19 cellular contexts compared by ENCODE assay signal in genomic region chr13:32676242-32676641, GRCh38.
DNase-seq lines count a peak whose midpoint lies in the region; ATAC-seq and TF ChIP-seq lines count a peak whose summit lies in the region.
"Had no signal": no experiment of that assay in that cellular context is flagged by ENCODE, and none has a peak within 500 bp of the region (broad histone marks: within the 10 kb centered on the region; RNA-seq: fewer than 3 reads in every experiment).

No MANE protein-coding gene starts in this region.

- H3K4me3 ChIP-seq in AG04449 (ENCODE audit: low read depth, low read length) (no peak overlapping the region), Karpas-422 (ENCODE audit: low read length) (no peak overlapping the region)
- H3K4me3 ChIP-seq in naive thymus-derived CD4-positive, alpha-beta T cell (ENCODE audit: low read length): no peak overlapping the region
- H3K4me3 ChIP-seq: GM23338, HAP-1, SJSA1 had no signal

- no peak overlapping the region for H3K4me2 ChIP-seq in Karpas-422 (ENCODE audit: low read depth, low read length, poor library complexity, severe bottlenecking)
- H3K4me2 ChIP-seq: GM23338, KMS-11 had no signal

- H3K27ac ChIP-seq in Karpas-422 (ENCODE audit: low read length): no peak overlapping the region
- H3K27ac ChIP-seq in naive thymus-derived CD4-positive, alpha-beta T cell (ENCODE audit: low read depth, low read length): no peak overlapping the region
- H3K27ac ChIP-seq: 22Rv1, KMS-11, SJSA1 had no signal

- CTCF ChIA-PET in AG04449 (lab: Yijun Ruan, JAX): interaction anchor here (1.2 to 1.4 kb wide), 2 partner anchors 24 to 89 kb away, joined by 3 to 4 read pairs; no protein-coding TSS in a partner anchor
- CTCF ChIA-PET in activated CD8-positive, alpha-beta T cell treated with anti-CD3 and anti-CD28 coated beads, Interleukin-2, amount 10 ng/mL, durations not matched to agents 7 days and 5 days (lab: Charles Lee): interaction anchor here (1.8 kb wide), 1 partner anchor 47 kb away, joined by 4 read pairs; no protein-coding TSS in a partner anchor
- CTCF ChIA-PET in naive thymus-derived CD4-positive, alpha-beta T cell (lab: Charles Lee): no interaction called here

- POLR2A ChIA-PET in AG04449 (lab: Yijun Ruan, JAX): interaction anchor here (0.6 kb wide), 1 partner anchor 17 kb away, joined by 3 read pairs; no protein-coding TSS in a partner anchor
- POLR2A ChIA-PET in activated CD8-positive, alpha-beta T cell treated with anti-CD3 and anti-CD28 coated beads, Interleukin-2, amount 10 ng/mL, durations not matched to agents 7 days and 5 days (lab: Charles Lee): no interaction called here
- POLR2A ChIA-PET in naive thymus-derived CD4-positive, alpha-beta T cell (lab: Charles Lee): no interaction called here

- H3K4me1 Mint-ChIP-seq in activated CD8-positive, alpha-beta T cell treated with anti-CD3 and anti-CD28 coated beads, Interleukin-2, amount 10 ng/mL, durations not matched to agents 7 days and 5 days (ENCODE audit: low read depth): no peaks in the 10 kb centered on the region
- peaks cover 0 to 5% (median 0%) of the 10 kb centered on the region in 7 donors for H3K4me1 Mint-ChIP-seq in naive thymus-derived CD4-positive, alpha-beta T cell
- H3K4me1 Mint-ChIP-seq: GM23338 had no signal

- H3K4me3 Mint-ChIP-seq in activated CD8-positive, alpha-beta T cell treated with anti-CD3 and anti-CD28 coated beads, Interleukin-2, amount 10 ng/mL, durations not matched to agents 7 days and 5 days: no peak overlapping the region
- H3K4me3 Mint-ChIP-seq in naive thymus-derived CD4-positive, alpha-beta T cell: no peak overlapping the region
- H3K4me3 Mint-ChIP-seq: CD4-positive, CD25-positive, alpha-beta regulatory T cell; GM23338 had no signal

- H3K4me1 ChIP-seq in Karpas-422 (ENCODE audit: low read length): no peaks in the 10 kb centered on the region
- no peaks in the 10 kb centered on the region for H3K4me1 ChIP-seq in naive thymus-derived CD4-positive, alpha-beta T cell (ENCODE audit: control insufficient read depth in 2 of 2, insufficient read depth in 2 of 2, low read length in 2 of 2)
- H3K4me1 ChIP-seq: HAP-1, SJSA1 had no signal

- H4K20me1 ChIP-seq in Karpas-422 (ENCODE audit: insufficient read depth, low read depth, low read length): no peaks in the 10 kb centered on the region

- H3K27me3 ChIP-seq in Karpas-422 (ENCODE audit: low read length): no peaks in the 10 kb centered on the region
- no peaks in the 10 kb centered on the region for H3K27me3 ChIP-seq in naive thymus-derived CD4-positive, alpha-beta T cell (ENCODE audit: control insufficient read depth in 2 of 2, insufficient read depth in 2 of 2, low read length in 2 of 2)
- H3K27me3 ChIP-seq: SJSA1 had no signal

- H3K9me3 Mint-ChIP-seq in activated CD8-positive, alpha-beta T cell treated with anti-CD3 and anti-CD28 coated beads, Interleukin-2, amount 10 ng/mL, durations not matched to agents 7 days and 5 days (ENCODE audit: insufficient read depth): no peaks in the 10 kb centered on the region
- no peaks in the 10 kb centered on the region for H3K9me3 Mint-ChIP-seq in naive thymus-derived CD4-positive, alpha-beta T cell
- H3K9me3 Mint-ChIP-seq: GM23338 had no signal

- no peak overlapping the region for H3K27ac Mint-ChIP-seq in activated CD8-positive, alpha-beta T cell treated with anti-CD3 and anti-CD28 coated beads, Interleukin-2, amount 10 ng/mL, durations not matched to agents 7 days and 5 days
- H3K27ac Mint-ChIP-seq in naive thymus-derived CD4-positive, alpha-beta T cell: no peak overlapping the region
- H3K27ac Mint-ChIP-seq: GM23338 had no signal

- H3K79me2 ChIP-seq in Karpas-422 (ENCODE audit: low read length): peaks cover 14% of the 10 kb centered on the region

- intact Hi-C loops in naive thymus-derived CD4-positive, alpha-beta T cell (cut with micrococcal nuclease): loop anchor here in 1 of 2 donors (5.0 kb wide), 1 partner anchor 106 kb away; no protein-coding TSS in a partner anchor

- H3K9me2 ChIP-seq in Karpas-422 (replicated peaks; ENCODE audit: insufficient read depth, low read length): no peaks in the 10 kb centered on the region

- H3K36me3 ChIP-seq in Karpas-422 (ENCODE audit: insufficient read depth, low read length): peaks cover 31% of the 10 kb centered on the region
- peaks cover 0 to 4% (median 0%) of the 10 kb centered on the region in 3 experiments for H3K36me3 ChIP-seq in naive thymus-derived CD4-positive, alpha-beta T cell (ENCODE audit: control insufficient read depth in 2 of 3, insufficient read depth in 3 of 3, low read length in 3 of 3)

- H3K9me3 ChIP-seq in Karpas-422 (ENCODE audit: low read length): no peaks in the 10 kb centered on the region
- H3K9me3 ChIP-seq in naive thymus-derived CD4-positive, alpha-beta T cell (ENCODE audit: control insufficient read depth in 2 of 3, low read length in 3 of 3): no peaks in the 10 kb centered on the region
- H3K9me3 ChIP-seq: HAP-1, SJSA1 had no signal

- no peaks in the 10 kb centered on the region for H3K27me3 Mint-ChIP-seq in activated CD8-positive, alpha-beta T cell treated with anti-CD3 and anti-CD28 coated beads, Interleukin-2, amount 10 ng/mL, durations not matched to agents 7 days and 5 days (ENCODE audit: low read depth)
- H3K27me3 Mint-ChIP-seq in naive thymus-derived CD4-positive, alpha-beta T cell: no peaks in the 10 kb centered on the region
- H3K27me3 Mint-ChIP-seq: CD4-positive, CD25-positive, alpha-beta regulatory T cell had no signal

- H2AFZ ChIP-seq in Karpas-422 (ENCODE audit: low read length): no peak overlapping the region
- H2AFZ ChIP-seq: GM23338 had no signal

- ATAC-seq in activated CD8-positive, alpha-beta T cell treated with anti-CD3 and anti-CD28 coated beads, Interleukin-2, amount 10 ng/mL, durations not matched to agents 7 days and 5 days: no peak
- no peak for ATAC-seq in naive thymus-derived CD4-positive, alpha-beta T cell
- ATAC-seq: GM23338, Right ventricle myocardium inferior had no signal

- no peak overlapping the region for H3K9ac ChIP-seq in Karpas-422 (ENCODE audit: low read length)
- H3K9ac ChIP-seq: KMS-11 had no signal

- TF ChIP-seq CTCF in AG04449 (IDR thresholded peaks at IDR 0.05; ENCODE audit: insufficient read depth, low read length, missing control alignments): no peak

- H3K36me3 Mint-ChIP-seq in activated CD8-positive, alpha-beta T cell treated with anti-CD3 and anti-CD28 coated beads, Interleukin-2, amount 10 ng/mL, durations not matched to agents 7 days and 5 days (ENCODE audit: low read depth): peaks cover 70% of the 10 kb centered on the region
- H3K36me3 Mint-ChIP-seq in naive thymus-derived CD4-positive, alpha-beta T cell: peaks cover 9 to 78% (median 60%) of the 10 kb centered on the region in 5 donors

- peak; percentile 34 for DNase-seq in AG04449 (ENCODE audit: low read depth, low spot score)
- DNase-seq in GM03348 (ENCODE audit: low spot score): peak; percentile 13
- peak; percentile 31 for DNase-seq in astrocyte of the hippocampus (ENCODE audit: low read depth, low spot score)
- peak; percentile 12 for DNase-seq in glomerular endothelial cell (ENCODE audit: extremely low read depth, low read depth, low spot score)
- no peak for DNase-seq in activated CD8-positive, alpha-beta T cell treated with anti-CD3 and anti-CD28 coated beads, Interleukin-2, amount 10 ng/mL, durations not matched to agents 7 days and 5 days
- DNase-seq in ACHN: no peak
- no peak for DNase-seq in Karpas-422
- no peak for DNase-seq in naive thymus-derived CD4-positive, alpha-beta T cell
- DNase-seq: CD4-positive, CD25-positive, alpha-beta regulatory T cell; NCI-H1105; NCI-H2081; NCI-H2171 treated with DMSO at 0.1 percent for 48 hours; NCI-H526 had no signal

- in situ Hi-C loops in ACHN (cut with HindIII; ENCODE audit: low pct_ligation_motif_present, low pct_unique_long_range_greater_than_20kb, low sequenced_read_pairs): no loop called here

Comparison
In these comparisons a context has a peak if more than half of its experiments do, and no peak if none do; other contexts are left out.
1. DNase-seq: peak in AG04449 (single experiment), GM03348 (single experiment), astrocyte of the hippocampus (single experiment) and glomerular endothelial cell (single experiment); none in activated CD8-positive, alpha-beta T cell treated with anti-CD3 and anti-CD28 coated beads, Interleukin-2, amount 10 ng/mL, durations not matched to agents 7 days and 5 days (single experiment), ACHN (single experiment), Karpas-422 (single experiment) and naive thymus-derived CD4-positive, alpha-beta T cell (0 of 9).